ENCODE assay signal across 24 cellular contexts in genomic region chrX:106980952-106981626, GRCh38.
"Had no signal": no experiment of that assay in that cellular context is flagged by ENCODE, and none has a peak within 500 bp of the region (broad histone marks: within the 10 kb centered on the region; RNA-seq: fewer than 3 reads in every experiment).

No MANE protein-coding gene starts in this region.

- H3K4me1 ChIP-seq: SJSA1 had no signal

- H3K27ac ChIP-seq: HL-60, SJSA1, SK-N-MC had no signal

- H3K36me3 ChIP-seq: MG63, SJSA1 had no signal

- H3K27me3 ChIP-seq: MG63, SJSA1 had no signal

- H3K4me3 ChIP-seq: MG63, SJSA1, SK-N-MC had no signal

- DNase-seq: Karpas-422, KG1, MG63, NCI-H1092, NCI-H1105 treated with DMSO at 0.1 percent for 48 hours, NCI-H1417 treated with DMSO at 0.1 percent for 48 hours, NCI-H146, NCI-H1694 treated with DMSO at 0.1 percent for 48 hours, NCI-H1930, NCI-H2081, NCI-H2107, NCI-H2171, NCI-H345, NCI-H524 treated with DMSO at 0.1 percent for 48 hours, NCI-H69, NCI-H774, Right ventricle myocardium superior, RPMI8226, SIG-M5 had no signal

- H3K9me3 ChIP-seq: MG63, SJSA1 had no signal

- FAIRE-seq: HTR-8/SVneo, RCC 7860 had no signal
